Comparison of ENCODE assay signal across 8 cellular contexts in genomic region chr10:31969847-31970246, GRCh38. TPM values are rescaled to one million over a fixed set of nuclear protein-coding genes. Genes with fewer than 3 reads are reported as not detected.
DNase-seq lines count a peak whose midpoint lies in the region; TF ChIP-seq lines count a peak whose summit lies in the region.
"Not testable (repeated sequence)": the region's sequence is repeated elsewhere in the genome, so short reads cannot be mapped to it uniquely, and the experiment has no call there.

No MANE protein-coding gene starts in this region.

- not testable (repeated sequence) for H3K18ac ChIP-seq in neuronal stem cell (ENCODE audit: low read length)

- not testable (repeated sequence) for H4K91ac ChIP-seq in neuronal stem cell (ENCODE audit: low read depth, low read length, poor library complexity)

- H3K23ac ChIP-seq in neuronal stem cell (ENCODE audit: low read depth, low read length, poor library complexity): not testable (repeated sequence)

- TF ChIP-seq CTCF in GM12865 (IDR thresholded peaks at IDR 0.05; ENCODE audit: insufficient read depth, low read depth, low read length, missing control alignments); HFF-Myc (IDR thresholded peaks at IDR 0.05; ENCODE audit: low read depth, low read length, missing control alignments); fibroblast of lung (conservative IDR thresholded peaks at IDR 0.05 in 1 of 2, IDR thresholded peaks at IDR 0.05 in 1 of 2; ENCODE audit: low read depth in 1 of 2, low read length in 2 of 2); fibroblast of the aortic adventitia (IDR thresholded peaks at IDR 0.05; ENCODE audit: insufficient read depth, low read length): not testable (repeated sequence)

- H4K8ac ChIP-seq in neuronal stem cell (ENCODE audit: low read depth, low read length): not testable (repeated sequence)

- H3K14ac ChIP-seq in neuronal stem cell (ENCODE audit: low read length): not testable (repeated sequence)

- no CpG with 5 or more reads among the region's 32 CpGs for WGBS in neuronal stem cell (ENCODE audit: extremely low coverage in 2 of 2, insufficient read length in 2 of 2, insufficient replicate concordance in 1 of 2), 2 donors

- H3K79me2 ChIP-seq in fibroblast of lung (ENCODE audit: control insufficient read depth, insufficient read depth, low read length): not testable (repeated sequence)

- H2AK5ac ChIP-seq in neuronal stem cell (ENCODE audit: low read depth, low read length): not testable (repeated sequence)

- not testable (repeated sequence) for H2BK12ac ChIP-seq in neuronal stem cell (ENCODE audit: low read length)

- not testable (repeated sequence) for H2BK120ac ChIP-seq in neuronal stem cell (ENCODE audit: low read depth, low read length)

- H3K4me1 ChIP-seq in fibroblast of lung (ENCODE audit: control insufficient read depth, extremely low read depth, insufficient read depth, low read length); neuronal stem cell (ENCODE audit: control insufficient read depth in 2 of 2, insufficient read depth in 1 of 2, low read depth in 1 of 2, low read length in 2 of 2): not testable (repeated sequence)

- H2AFZ ChIP-seq in fibroblast of lung (ENCODE audit: low read length); neuronal stem cell (ENCODE audit: low read length): not testable (repeated sequence)

- not testable (repeated sequence) for H3K4me2 ChIP-seq in fibroblast of lung (ENCODE audit: extremely low read depth, insufficient read depth, low read length); neuronal stem cell (ENCODE audit: insufficient read depth, low read length, poor library complexity, severe bottlenecking)

- not testable (repeated sequence) for H3K9ac ChIP-seq in SK-N-MC (ENCODE audit: insufficient read length); fibroblast of lung (ENCODE audit: insufficient read depth, low read length); neuronal stem cell (ENCODE audit: low read depth, low read length, poor library complexity)

- not testable (repeated sequence) for H2BK5ac ChIP-seq in neuronal stem cell (ENCODE audit: low read length)

- not testable (repeated sequence) for H3K4me3 ChIP-seq in GM12865 (ENCODE audit: low read depth, low read length); HFF-Myc (replicated peaks; ENCODE audit: low read depth, low read length); SK-N-MC; fibroblast of lung (replicated peaks in 1 of 4; ENCODE audit: control extremely low read depth in 1 of 4, insufficient read depth in 1 of 4, low read depth in 3 of 4, low read length in 4 of 4); fibroblast of the aortic adventitia (ENCODE audit: low read depth, low read length); neuronal stem cell (ENCODE audit: low read length in 2 of 2)

- not testable (repeated sequence) for H3K4ac ChIP-seq in neuronal stem cell (ENCODE audit: low read length)

- H2BK15ac ChIP-seq in neuronal stem cell (ENCODE audit: low read length): not testable (repeated sequence)

- H3K27me3 ChIP-seq in fibroblast of lung (ENCODE audit: control insufficient read depth, insufficient read depth, low read length); neuronal stem cell (ENCODE audit: control insufficient read depth in 3 of 3, insufficient read depth in 3 of 3, low read depth in 1 of 3, low read length in 3 of 3): not testable (repeated sequence)

- not testable (repeated sequence) for H3K9me3 ChIP-seq in SK-N-MC (ENCODE audit: low read depth, low read length); fibroblast of lung (ENCODE audit: control insufficient read depth, insufficient read depth, low read depth, low read length); neuronal stem cell (replicated peaks in 1 of 2; ENCODE audit: control insufficient read depth in 2 of 2, insufficient read depth in 1 of 2, low read depth in 1 of 2, low read length in 2 of 2)

- H4K20me1 ChIP-seq in fibroblast of lung (ENCODE audit: control insufficient read depth, extremely low read depth, insufficient read depth, low read length): not testable (repeated sequence)

- not testable (repeated sequence) for H3K27ac ChIP-seq in SK-N-MC; fibroblast of lung (ENCODE audit: insufficient read depth, low read length); neuronal stem cell (replicated peaks; ENCODE audit: low read length)

- not testable (repeated sequence) for H3K36me3 ChIP-seq in SK-N-MC (ENCODE audit: insufficient read depth, low read length); fibroblast of lung (ENCODE audit: control insufficient read depth, insufficient read depth, low read length); neuronal stem cell (replicated peaks in 1 of 2; ENCODE audit: control insufficient read depth in 2 of 2, insufficient read depth in 2 of 2, low read length in 2 of 2)

- DNase-seq in CMK (ENCODE audit: low read depth) (peak; percentile 5), GM12865 (ENCODE audit: low read depth) (peak; percentile 9), HFF-Myc (ENCODE audit: extremely low read depth, low read depth) (peak; percentile 99), HS-5 (ENCODE audit: low read depth) (peak; percentile 53), SK-N-MC (ENCODE audit: low read depth, low spot score) (peak; percentile 94), fibroblast of lung (ENCODE audit: low read depth in 2 of 2) (peak; percentile 15 to 81), fibroblast of the aortic adventitia (ENCODE audit: low read depth) (peak; percentile 59), neuronal stem cell (ENCODE audit: low spot score) (peak; percentile 24)

- not testable (repeated sequence) for H3K79me1 ChIP-seq in neuronal stem cell (ENCODE audit: low read depth, low read length)

RNA-seq across cellular contexts. Expression of gene ARHGAP12, which starts 41.2 kb away (rescaled TPM):
- total RNA-seq in fibroblast of lung: 57.0 and 63.1 TPM in 2 replicates
- 23.1 and 24.0 TPM in 2 replicates for polyA plus RNA-seq in fibroblast of lung
- polyA plus RNA-seq in fibroblast of lung (2012): 15.7 and 17.5 TPM in 2 replicates
- 3.6 and 4.2 TPM in 2 replicates for polyA minus RNA-seq in fibroblast of lung (ENCODE audit: low replicate concordance)
- total RNA-seq in fibroblast of the aortic adventitia (ENCODE audit: low replicate concordance): 44.2 and 77.9 TPM in 2 replicates
- 19.5 TPM for polyA plus RNA-seq in neuronal stem cell (2013, experiment 1 of 2)
- polyA plus RNA-seq in neuronal stem cell (2013, experiment 2 of 2): 20.1 TPM

Comparison
In these comparisons a context has a peak if more than half of its experiments do, and no peak if none do; other contexts are left out.
1. DNase-seq: peak in every context shown above with its lines; median percentile 99 in HFF-Myc; 94 in SK-N-MC; 59 in fibroblast of the aortic adventitia; 53 in HS-5; 48 in fibroblast of lung; 24 in neuronal stem cell; 9 in GM12865; 5 in CMK.